In genomic region chr6:35668708-35669440, GRCh38 we compare ENCODE assay signal across 11 cellular contexts. TPM values are rescaled to one million over a fixed set of nuclear protein-coding genes. Genes with fewer than 3 reads are reported as not detected.
DNase-seq lines count a peak whose midpoint lies in the region; ATAC-seq and FAIRE-seq lines count a peak whose summit lies in the region.
"Had no signal": no experiment of that assay in that cellular context is flagged by ENCODE, and none has a peak within 500 bp of the region (broad histone marks: within the 10 kb centered on the region; RNA-seq: fewer than 3 reads in every experiment).

No MANE protein-coding gene starts in this region.

- DNase-seq in EH (ENCODE audit: low read depth) (peak; percentile 40), MG63 (no peak), middle frontal gyrus (ENCODE audit: extremely low spot score, low spot score) (no peak), UCSD-AML1 (lab: John Stamatoyannopoulos, UW; ENCODE audit: unreplicated experiment) (no peak)
- no peak for DNase-seq in naive thymus-derived CD4-positive, alpha-beta T cell
- DNase-seq in stimulated activated naive CD4-positive, alpha-beta T cell (lab: John Stamatoyannopoulos, UW): no peak
- DNase-seq in activated effector memory CD4-positive, alpha-beta T cell treated with Interleukin-2 at 50 U/mL for 16 hours: no peak
- DNase-seq: cerebellar nuclear complex, NCI-H345 had no signal

- H3K27ac Mint-ChIP-seq in naive thymus-derived CD4-positive, alpha-beta T cell: peak overlapping the region in 7 of 9 donors; percentile 84 to 98 (median 93)

- H3K36me3 ChIP-seq in MG63: 0 out of 2 replicates have a peak, but pooled peaks cover 3% of the 10 kb centered on the region
- H3K36me3 ChIP-seq in naive thymus-derived CD4-positive, alpha-beta T cell (ENCODE audit: control insufficient read depth in 2 of 3, insufficient read depth in 3 of 3, low read length in 3 of 3): no peaks in the 10 kb centered on the region

- peak overlapping the region; percentile 79 for H3K27ac ChIP-seq in naive thymus-derived CD4-positive, alpha-beta T cell (ENCODE audit: low read depth, low read length)

- H3K27me3 Mint-ChIP-seq in naive thymus-derived CD4-positive, alpha-beta T cell: no peaks in the 10 kb centered on the region

- H3K9me3 ChIP-seq in MG63: no peaks in the 10 kb centered on the region
- no peaks in the 10 kb centered on the region for H3K9me3 ChIP-seq in naive thymus-derived CD4-positive, alpha-beta T cell (ENCODE audit: control insufficient read depth in 2 of 3, low read length in 3 of 3)

- H3K27me3 ChIP-seq in MG63: no peaks in the 10 kb centered on the region
- no peaks in the 10 kb centered on the region for H3K27me3 ChIP-seq in naive thymus-derived CD4-positive, alpha-beta T cell (ENCODE audit: control insufficient read depth in 2 of 2, insufficient read depth in 2 of 2, low read length in 2 of 2)

- intact Hi-C loops in naive thymus-derived CD4-positive, alpha-beta T cell (cut with micrococcal nuclease): loop anchor here (1.0 to 5.0 kb wide), 5 partner anchors 9 to 202 kb away; partner anchors contain the start of gene RPL10A (in 1 of the 2)

- peak overlapping the region; percentile 14 for H3K4me3 ChIP-seq in MG63
- H3K4me3 ChIP-seq in naive thymus-derived CD4-positive, alpha-beta T cell (ENCODE audit: low read length): peak overlapping the region; percentile 43

- peak overlapping the region in 9 of 10 donors; percentile 56 to 88 (median 81) for H3K4me3 Mint-ChIP-seq in naive thymus-derived CD4-positive, alpha-beta T cell

- no peaks in the 10 kb centered on the region for H3K9me3 Mint-ChIP-seq in naive thymus-derived CD4-positive, alpha-beta T cell

- CTCF ChIA-PET in naive thymus-derived CD4-positive, alpha-beta T cell (lab: Charles Lee): interaction anchor here (0.6 to 2.3 kb wide), 12 partner anchors 9 to 84 kb away, joined by 3 to 17 read pairs (median 4); partner anchors contain the start of gene ARMC12

- POLR2A ChIA-PET in naive thymus-derived CD4-positive, alpha-beta T cell (lab: Charles Lee): interaction anchor here (0.9 to 5.9 kb wide), 11 partner anchors 9 to 68 kb away, joined by 3 to 50 read pairs (median 5); no protein-coding TSS in a partner anchor

- peak; percentile 73 for FAIRE-seq in colon (lab: Jason Lieb, UNC)
- FAIRE-seq: urothelium cell line had no signal

- ATAC-seq in naive thymus-derived CD4-positive, alpha-beta T cell: no peak

- peaks cover 0 to 8% (median 5%) of the 10 kb centered on the region in 5 donors for H3K36me3 Mint-ChIP-seq in naive thymus-derived CD4-positive, alpha-beta T cell

- H3K4me1 ChIP-seq in naive thymus-derived CD4-positive, alpha-beta T cell (ENCODE audit: control insufficient read depth in 2 of 2, insufficient read depth in 2 of 2, low read length in 2 of 2): peaks cover 33 to 48% of the 10 kb centered on the region in 2 donors

- H3K4me1 Mint-ChIP-seq in naive thymus-derived CD4-positive, alpha-beta T cell: peaks cover 26 to 56% (median 41%) of the 10 kb centered on the region in 7 donors

RNA-seq across cellular contexts. Expression of gene FKBP5, which starts 19.8 kb away (rescaled TPM):
- total RNA-seq in MG63 (2014; rRNA removed; shearing (Covaris generic); ENCODE audit: low replicate concordance): 9.4 and 10.3 TPM in 2 replicates
- total RNA-seq in naive thymus-derived CD4-positive, alpha-beta T cell: 10 to 100 TPM; 56.7 to 83.3 (median 79.4) TPM
- 100 to 1,000 TPM; 101 to 324 TPM for polyA plus RNA-seq in naive thymus-derived CD4-positive, alpha-beta T cell
